Comparison of ENCODE assay signal across 1 cellular context in the genomic region with DNA sequence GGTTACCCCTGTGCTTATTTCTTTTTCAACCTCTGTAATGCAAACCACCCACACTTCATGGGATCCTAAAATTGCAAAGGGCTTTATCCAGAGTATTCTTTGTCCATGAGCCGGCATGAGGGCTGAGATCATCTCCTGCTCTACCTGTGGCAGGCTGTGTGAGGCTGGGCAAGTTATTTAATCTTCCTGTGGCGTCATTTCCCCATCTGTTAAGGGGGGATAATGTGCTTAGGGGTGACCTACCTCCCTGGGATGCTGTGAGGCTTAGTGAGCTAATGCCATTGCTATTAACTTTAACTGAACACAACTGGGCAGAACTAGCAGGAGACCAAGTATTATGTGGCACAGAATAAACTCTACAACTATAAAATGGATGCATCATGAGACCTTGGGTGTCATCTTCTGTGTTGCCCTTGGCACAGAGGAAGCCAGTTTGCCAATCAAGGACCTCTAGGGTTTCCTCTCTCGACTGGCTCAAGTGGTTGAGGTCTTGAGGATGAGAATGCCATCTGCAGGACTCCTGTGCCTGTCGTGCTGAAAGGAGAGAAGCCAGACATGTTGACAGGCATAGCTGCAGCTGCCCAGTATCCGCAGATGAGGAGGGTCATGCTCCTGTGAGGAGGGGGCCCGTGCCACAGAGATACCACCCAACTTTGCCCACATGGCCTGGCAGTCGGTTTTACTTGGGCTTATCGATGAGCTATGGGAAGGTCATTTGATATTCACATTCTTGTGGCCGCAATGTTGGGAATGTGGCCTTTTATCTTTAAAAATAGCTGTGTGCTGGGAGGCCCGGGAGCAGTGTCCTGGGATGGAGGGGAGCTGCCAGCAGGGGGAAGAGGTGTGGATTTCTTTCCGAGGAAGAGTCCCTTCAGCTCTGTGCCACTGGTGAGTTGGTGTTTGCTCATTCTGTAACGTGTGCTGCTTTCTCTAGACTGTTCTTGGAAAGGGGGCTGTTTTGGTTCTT.
TF ChIP-seq lines count a peak whose summit lies in the region.

No MANE protein-coding gene starts in this region.

TF ChIP-seq in H1, 55 proteins besides CTCF, POLR2A, EP300 and RAD21 (continued from another document):
- TF ChIP-seq CTBP2 (IDR thresholded peaks at IDR 0.05; ENCODE audit: borderline replicate concordance, insufficient read depth, insufficient read length, low read length) (peak; percentile 51), HDAC2 (IDR thresholded peaks at IDR 0.05; ENCODE audit: borderline replicate concordance in 1 of 2, low read depth in 2 of 2, low read length in 2 of 2) (no peak), SAP30 (IDR thresholded peaks at IDR 0.05; ENCODE audit: insufficient read depth, insufficient replicate concordance, low read length) (no peak), CREB1 (IDR thresholded peaks at IDR 0.05) (no peak), CEBPB (IDR thresholded peaks at IDR 0.05; ENCODE audit: low read depth, low read length) (no peak), TEAD4 (IDR thresholded peaks at IDR 0.05; ENCODE audit: low read depth, low read length) (peak; percentile 89), SIN3A (conservative IDR thresholded peaks at IDR 0.05 in 1 of 2, IDR thresholded peaks at IDR 0.05 in 1 of 2; ENCODE audit: low read depth in 1 of 2, low read length in 2 of 2) (no peak), KDM5A (IDR thresholded peaks at IDR 0.05; ENCODE audit: low read length) (no peak)
- TF ChIP-seq, protein P1, sequence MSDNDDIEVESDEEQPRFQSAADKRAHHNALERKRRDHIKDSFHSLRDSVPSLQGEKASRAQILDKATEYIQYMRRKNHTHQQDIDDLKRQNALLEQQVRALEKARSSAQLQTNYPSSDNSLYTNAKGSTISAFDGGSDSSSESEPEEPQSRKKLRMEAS (IDR thresholded peaks at IDR 0.05): peak; percentile 10; the same call in 1 of the 2 replicates
